In genomic region chr13:28718538-28719226, GRCh38 we compare ENCODE assay signal across 8 cellular contexts. TPM values are rescaled to one million over a fixed set of nuclear protein-coding genes. Genes with fewer than 3 reads are reported as not detected.
A peak's percentile ranks its signal among the peaks of the same experiment; 100 is the strongest.
DNase-seq lines count a peak whose midpoint lies in the region; ATAC-seq and TF ChIP-seq lines count a peak whose summit lies in the region.

Gene SLC46A3, minus strand, starts transcription at chr13:28718970. Its CDS starts 972 bp downstream, at chr13:28717998.

- no peaks in the 10 kb centered on the region for H3F3A ChIP-seq in PC-3 (ENCODE audit: low read length, unreplicated experiment)

- peak within 1 kb of the TSS; percentile 64 for H3K9ac ChIP-seq in HUES6 (ENCODE audit: low read length)
- H3K9ac ChIP-seq in PC-3 (ENCODE audit: low read length) = peak within 1 kb of the TSS; percentile 76

- H3K27ac ChIP-seq in HUES6 (ENCODE audit: low read depth, low read length) (no peak within 1 kb of the TSS), PC-3 (ENCODE audit: low read length) (peak within 1 kb of the TSS; percentile 46)

- no peaks in the 10 kb centered on the region for H3K36me3 ChIP-seq in HUES6 (ENCODE audit: control insufficient read depth, insufficient read depth, low read length)
- no peaks in the 10 kb centered on the region for H3K36me3 ChIP-seq in PC-3 (ENCODE audit: low read depth, low read length)

- H3K9me3 ChIP-seq in HUES6 (ENCODE audit: control insufficient read depth, insufficient read depth, low read depth, low read length) (no peaks in the 10 kb centered on the region), PC-3 (ENCODE audit: low read length) (no peaks in the 10 kb centered on the region)

- peak within 1 kb of the TSS; percentile 71 for H3K4me3 ChIP-seq in HUES6 (ENCODE audit: low read depth, low read length)
- H3K4me3 ChIP-seq in PC-3 (ENCODE audit: low read length) = peak within 1 kb of the TSS; percentile 71

- H4K20me1 ChIP-seq in PC-3 (ENCODE audit: low read length) = no peaks in the 10 kb centered on the region

- no peaks in the 10 kb centered on the region for H3K79me2 ChIP-seq in PC-3 (ENCODE audit: low read length)

- H3K4me1 ChIP-seq in HUES6 (ENCODE audit: control insufficient read depth, insufficient read depth, low read length) = peaks cover 22% of the 10 kb centered on the region
- H3K4me1 ChIP-seq in PC-3 (ENCODE audit: insufficient read depth, low read length) = peaks cover 32% of the 10 kb centered on the region

- no peaks in the 10 kb centered on the region for H3K9me2 ChIP-seq in PC-3 (replicated peaks; ENCODE audit: low read length)

- H3K27me3 ChIP-seq in HUES6 (ENCODE audit: control insufficient read depth, insufficient read depth, low read length) = peaks cover 21% of the 10 kb centered on the region
- no peaks in the 10 kb centered on the region for H3K27me3 ChIP-seq in PC-3 (ENCODE audit: low read length)

- peak; percentile 99 for ATAC-seq in GM21423 (IDR thresholded peaks at IDR 0.05; ENCODE audit: unreplicated experiment)
- peak; percentile 94 for ATAC-seq in PC-3
- ATAC-seq in esophagus mucosa = peak; percentile 97

- TF ChIP-seq CTCF in PC-3 (conservative IDR thresholded peaks at IDR 0.05; ENCODE audit: low read depth, low read length) = no peak

- peak within 1 kb of the TSS; percentile 92 for H2AFZ ChIP-seq in PC-3 (ENCODE audit: low read length)

- no TSS peak for BruUV-seq in PC-3 (replicated peaks; lab: Mats Ljungman, UMichigan)

- intact Hi-C loops in PC-3 (cut with micrococcal nuclease) = loop anchor here (1.0 to 5.0 kb wide), 3 partner anchors 34 to 78 kb away; no protein-coding TSS in a partner anchor

- peak; percentile 67 for DNase-seq in DMS 273 treated with DMSO at 0.1 percent for 48 hours (lab: John Stamatoyannopoulos, UW)
- DNase-seq in PC-3 = peak; percentile 84
- peak; percentile 98 for DNase-seq in activated T-cell treated with anti-CD3 and anti-CD28 coated beads, Interleukin-2, amount 50 U/mL, for 48 hours
- peak; percentile 99 for DNase-seq in myocyte (ENCODE audit: low read depth)
- peak; percentile 92 to 96 for DNase-seq in stimulated activated CD8-positive, alpha-beta memory T cell treated with anti-CD3 and anti-CD28 coated beads, Interleukin-7, amount 100 ng/mL, for 4 hours (ENCODE audit: low read depth in 2 of 2)

- CTCF ChIA-PET in PC-3 (lab: Charles Lee) = interaction anchor here (0.7 to 1.1 kb wide), 3 partner anchors 59 to 78 kb away, joined by 3 to 4 read pairs (median 3); partner anchors contain the start of gene POMP

- POLR2A ChIA-PET in PC-3 (lab: Charles Lee; ENCODE audit: unreplicated experiment) = no interaction called here

- peak within 1 kb of the TSS; percentile 87 for H3K4me2 ChIP-seq in PC-3 (ENCODE audit: low read length)

RNA-seq across cellular contexts. Expression of gene SLC46A3, which starts in this region (rescaled TPM):
- 0.84 and 1.4 TPM in 2 replicates for total RNA-seq in PC-3 (2014; rRNA removed)
- 0.84 TPM for total RNA-seq in esophagus mucosa
- total RNA-seq in myocyte = 18.4 and 20.4 TPM in 2 replicates
- 26.4 TPM for polyA plus RNA-seq in myocyte (2012)

Comparison
In these comparisons a context has a peak if more than half of its experiments do, and no peak if none do; other contexts are left out.
1. Peak in ATAC-seq in esophagus mucosa; RNA of the gene not detected or under 1 TPM.